ENCODE assay signal across 8 cellular contexts in genomic region chr12:54300732-54301427, GRCh38. TPM values are rescaled to one million over a fixed set of nuclear protein-coding genes. Genes with fewer than 3 reads are reported as not detected.
A peak's percentile ranks its signal among the peaks of the same experiment; 100 is the strongest.
DNase-seq lines count a peak whose midpoint lies in the region; ATAC-seq and TF ChIP-seq lines count a peak whose summit lies in the region.

Gene NFE2 (minus strand): TSS chr12:54301015. CDS start chr12:54295248, 5,767 bp downstream.

- peak; percentile 28 for DNase-seq in activated gamma-delta T cell treated with Interleukin-2 at 50 U/mL for 16 hours
- no peak for DNase-seq in activated gamma-delta T cell (lab: John Stamatoyannopoulos, UW)
- peak; percentile 44 for DNase-seq in NCI-H510A (lab: John Stamatoyannopoulos, UW)
- no peak for DNase-seq in activated naive CD4-positive, alpha-beta T cell treated with anti-CD3 and anti-CD28 coated beads, Interleukin-2, amount 50 U/mL, for 72 hours (ENCODE audit: low spot score in 2 of 2)
- DNase-seq in left ventricle myocardium inferior = peak; percentile 37
- DNase-seq in renal cortical epithelial cell (ENCODE audit: low read depth) = peak; percentile 72
- no peak for DNase-seq in NCI-H2196 (lab: John Stamatoyannopoulos, UW; ENCODE audit: unreplicated experiment)

- no peaks in the 10 kb centered on the region for H3K36me3 Mint-ChIP-seq in activated naive CD4-positive, alpha-beta T cell treated with anti-CD3 and anti-CD28 coated beads, Interleukin-2, amount 50 U/mL, for 72 hours

- no peak within 1 kb of the TSS for H3K27ac ChIP-seq in left ventricle myocardium inferior (replicated peaks)

- no peaks in the 10 kb centered on the region for H3K9me3 ChIP-seq in left ventricle myocardium inferior (replicated peaks)

- peaks cover 57% of the 10 kb centered on the region for H3K27me3 ChIP-seq in left ventricle myocardium inferior (ENCODE audit: low read depth)

- intact Hi-C loops in left ventricle myocardium inferior (cut with micrococcal nuclease) = no loop called here

- peaks cover 17% of the 10 kb centered on the region for H3K4me1 ChIP-seq in left ventricle myocardium inferior

- peak within 1 kb of the TSS; percentile 48 for H3K4me3 ChIP-seq in left ventricle myocardium inferior

- no peaks in the 10 kb centered on the region for H3K9me3 Mint-ChIP-seq in activated naive CD4-positive, alpha-beta T cell treated with anti-CD3 and anti-CD28 coated beads, Interleukin-2, amount 50 U/mL, for 72 hours

- no peaks in the 10 kb centered on the region for H3K36me3 ChIP-seq in left ventricle myocardium inferior

- ATAC-seq in activated naive CD4-positive, alpha-beta T cell treated with anti-CD3 and anti-CD28 coated beads, Interleukin-2, amount 50 U/mL, for 72 hours = peak; percentile 41 to 56
- ATAC-seq in GM19328 (IDR thresholded peaks at IDR 0.05; ENCODE audit: unreplicated experiment) = no peak

- TF ChIP-seq CTCF in left ventricle myocardium inferior (IDR thresholded peaks at IDR 0.05; ENCODE audit: borderline replicate concordance) = no peak

- H3K27ac Mint-ChIP-seq in activated naive CD4-positive, alpha-beta T cell treated with anti-CD3 and anti-CD28 coated beads, Interleukin-2, amount 50 U/mL, for 72 hours = no peak within 1 kb of the TSS

RNA-seq across cellular contexts. Expression of gene NFE2, which starts in this region (rescaled TPM):
- total RNA-seq in activated naive CD4-positive, alpha-beta T cell treated with anti-CD3 and anti-CD28 coated beads, Interleukin-2, amount 50 U/mL, for 72 hours = under 1 TPM in 1 of 2 donors, not detected in 1; 0.20 TPM
- total RNA-seq in left ventricle myocardium inferior (0.71 TPM), renal cortical epithelial cell (0.45 TPM in 1 of 2 replicates, not detected in the other)

Comparison
In these comparisons a context has a peak if more than half of its experiments do, and no peak if none do; other contexts are left out.
1. DNase-seq: peak in activated gamma-delta T cell treated with Interleukin-2 at 50 U/mL for 16 hours (single experiment) and NCI-H510A (single experiment); none in activated gamma-delta T cell (single experiment), activated naive CD4-positive, alpha-beta T cell treated with anti-CD3 and anti-CD28 coated beads, Interleukin-2, amount 50 U/mL, for 72 hours (0 of 2) and NCI-H2196 (single experiment).
2. Peak in ATAC-seq in activated naive CD4-positive, alpha-beta T cell treated with anti-CD3 and anti-CD28 coated beads, Interleukin-2, amount 50 U/mL, for 72 hours; RNA of the gene not detected or under 1 TPM.
3. Peak in DNase-seq and H3K4me3 ChIP-seq in left ventricle myocardium inferior; RNA of the gene not detected or under 1 TPM.
4. Peak in DNase-seq in renal cortical epithelial cell; RNA of the gene not detected or under 1 TPM.